ENCODE assay signal across 7 cellular contexts in the genomic region with DNA sequence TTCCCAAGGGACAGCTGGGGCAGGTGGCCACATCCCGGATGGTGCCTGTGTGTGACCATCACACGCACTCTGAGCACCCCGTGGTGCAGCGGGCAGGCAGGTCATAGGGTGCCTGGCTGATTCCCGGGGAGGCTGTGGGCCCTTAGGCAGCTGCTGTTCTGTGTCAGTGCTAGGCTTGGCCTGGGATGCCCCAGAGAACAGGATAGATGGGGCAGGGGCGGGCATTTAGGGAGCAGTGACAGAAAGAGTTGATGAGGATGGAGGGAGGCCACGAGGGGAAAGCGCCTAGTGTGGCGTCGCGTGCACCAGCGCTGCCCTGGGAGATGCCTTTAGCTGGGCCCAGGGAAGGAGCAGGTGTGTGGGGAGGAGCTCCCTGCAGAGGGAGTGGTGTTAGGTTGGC. TPM values are rescaled to one million over a fixed set of nuclear protein-coding genes. Genes with fewer than 3 reads are reported as not detected.
"Had no signal": no experiment of that assay in that cellular context is flagged by ENCODE, and none has a peak within 500 bp of the region (broad histone marks: within the 10 kb centered on the region; RNA-seq: fewer than 3 reads in every experiment).

No MANE protein-coding gene starts in this region.

RNA-seq across cellular contexts. Expression of gene PSG8, which starts 1.4 kb away (rescaled TPM):
- total RNA-seq: GM23248, GM23338, H1, H4, H7, H9 had no signal
- polyA plus RNA-seq: H1 had no signal

RNA-seq across cellular contexts. Expression of gene PSG3, which starts 26.6 kb away (rescaled TPM):
- total RNA-seq: GM23248, GM23338, H1, H7, H9, HFFc6 had no signal
- polyA plus RNA-seq: GM23338, H1 had no signal
